21 cellular contexts compared by ENCODE assay signal in genomic region chr1:19774180-19774785, GRCh38. TPM values are rescaled to one million over a fixed set of nuclear protein-coding genes. Genes with fewer than 3 reads are reported as not detected.
DNase-seq lines count a peak whose midpoint lies in the region; ATAC-seq and TF ChIP-seq lines count a peak whose summit lies in the region.
"Had no signal": no experiment of that assay in that cellular context is flagged by ENCODE, and none has a peak within 500 bp of the region (broad histone marks: within the 10 kb centered on the region; RNA-seq: fewer than 3 reads in every experiment).

No MANE protein-coding gene starts in this region.

- H3K36me3 ChIP-seq in BLaER1 treated with 17β-estradiol and CSF1 and Interleukin-3, amounts not matched to agents 10 nM and 100 nM, result peaks cover 6 to 20% (median 17%) of the 10 kb centered on the region in 11 experiments; a peak in 17 of 22 replicates
- H3K36me3 ChIP-seq: BE2C had no signal

- H3K27me3 ChIP-seq in BLaER1 treated with 17β-estradiol and CSF1 and Interleukin-3, amounts not matched to agents 10 nM and 100 nM, result peaks cover 0 to 5% (median 0%) of the 10 kb centered on the region in 11 experiments; a peak in 1 of 22 replicates
- H3K27me3 ChIP-seq: BE2C had no signal

- peaks cover 5 to 10% (median 8%) of the 10 kb centered on the region in 11 experiments; a peak in 20 of 22 replicates for H3K9me3 ChIP-seq in BLaER1 treated with 17β-estradiol and CSF1 and Interleukin-3, amounts not matched to agents 10 nM and 100 nM (replicated peaks in 1 of 11)
- H3K9me3 ChIP-seq: BE2C, Caco-2 had no signal

- H3K27ac Mint-ChIP-seq in activated naive CD4-positive, alpha-beta T cell treated with anti-CD3 and anti-CD28 coated beads, Interleukin-2, amount 50 U/mL, for 72 hours, result peak overlapping the region; percentile 38 to 57
- H3K27ac Mint-ChIP-seq: CD4-positive, CD25-positive, alpha-beta regulatory T cell; CD8-positive, alpha-beta T cell had no signal

- no peak for TF ChIP-seq CTCF in VCaP (conservative IDR thresholded peaks at IDR 0.05)

- DNase-seq in activated naive CD4-positive, alpha-beta T cell treated with anti-CD3 and anti-CD28 coated beads, Interleukin-2, amount 50 U/mL, for 72 hours (ENCODE audit: low spot score in 2 of 2), result no peak
- DNase-seq in activated naive CD4-positive, alpha-beta T cell treated with Interleukin-2 at 50 U/mL for 16 hours, result no peak
- no peak for DNase-seq in cerebellar cortex (ENCODE audit: low spot score)
- DNase-seq: ACHN; AML-193; BE2C; Caco-2; CD4-positive, CD25-positive, alpha-beta regulatory T cell; CD8-positive, alpha-beta T cell; DMS153; DND-41; GDM1; GM23248; H7; HCEC 1CT had no signal

- peak overlapping the region in 8 of 11 experiments; percentile 70 to 91 (median 76); a peak in 16 of 22 replicates for H3K4me2 ChIP-seq in BLaER1 treated with 17β-estradiol and CSF1 and Interleukin-3, amounts not matched to agents 10 nM and 100 nM

- peaks cover 21 to 100% (median 81%) of the 10 kb centered on the region in 10 experiments for H3K4me1 ChIP-seq in BLaER1 treated with 17β-estradiol and CSF1 and Interleukin-3, amounts not matched to agents 10 nM and 100 nM
- H3K4me1 ChIP-seq: BE2C, Caco-2 had no signal

- H3K4me3 ChIP-seq in BLaER1 treated with 17β-estradiol and CSF1 and Interleukin-3, amounts not matched to agents 10 nM and 100 nM, result no peak overlapping the region
- H3K4me3 ChIP-seq: GM12878, GM23248 had no signal

- peak overlapping the region in 5 of 11 experiments; percentile 41 to 79 (median 72); a peak in 11 of 22 replicates for H3K27ac ChIP-seq in BLaER1 treated with 17β-estradiol and CSF1 and Interleukin-3, amounts not matched to agents 10 nM and 100 nM
- peak overlapping the region; percentile 94 for H3K27ac ChIP-seq in VCaP
- H3K27ac ChIP-seq: C4-2B, GM23248 had no signal

- peaks cover 0 to 11% (median 0%) of the 10 kb centered on the region in 11 experiments; a peak in 3 of 22 replicates for H4K20me1 ChIP-seq in BLaER1 treated with 17β-estradiol and CSF1 and Interleukin-3, amounts not matched to agents 10 nM and 100 nM

- no peaks in the 10 kb centered on the region for H3K9me3 Mint-ChIP-seq in activated naive CD4-positive, alpha-beta T cell treated with anti-CD3 and anti-CD28 coated beads, Interleukin-2, amount 50 U/mL, for 72 hours
- H3K9me3 Mint-ChIP-seq: CD4-positive, CD25-positive, alpha-beta regulatory T cell; CD8-positive, alpha-beta T cell had no signal

- no peak for ATAC-seq in activated naive CD4-positive, alpha-beta T cell treated with anti-CD3 and anti-CD28 coated beads, Interleukin-2, amount 50 U/mL, for 72 hours
- no peak for ATAC-seq in HG02852 (IDR thresholded peaks at IDR 0.05; ENCODE audit: unreplicated experiment)
- ATAC-seq: CD8-positive, alpha-beta T cell; GM12878 had no signal

- peak overlapping the region in 3 of 11 experiments; percentile 3 to 61 (median 3); a peak in 4 of 22 replicates for H3K9ac ChIP-seq in BLaER1 treated with 17β-estradiol and CSF1 and Interleukin-3, amounts not matched to agents 10 nM and 100 nM
- H3K9ac ChIP-seq: GM23248 had no signal

- peaks cover under 1 to 14% of the 10 kb centered on the region in 2 donors for H3K36me3 Mint-ChIP-seq in activated naive CD4-positive, alpha-beta T cell treated with anti-CD3 and anti-CD28 coated beads, Interleukin-2, amount 50 U/mL, for 72 hours

RNA-seq across cellular contexts. Expression of gene TMCO4, which starts 25.4 kb away (rescaled TPM):
- total RNA-seq in activated naive CD4-positive, alpha-beta T cell treated with anti-CD3 and anti-CD28 coated beads, Interleukin-2, amount 50 U/mL, for 72 hours, result 10 to 100 TPM in 1 of 2 donors, 1 to 10 TPM in 1; 6.9 to 18.7 TPM

RNA-seq across cellular contexts. Expression of gene RNF186, which starts 40.8 kb away (rescaled TPM):
- total RNA-seq in activated naive CD4-positive, alpha-beta T cell treated with anti-CD3 and anti-CD28 coated beads, Interleukin-2, amount 50 U/mL, for 72 hours, result not detected
- total RNA-seq: Caco-2; CD4-positive, CD25-positive, alpha-beta regulatory T cell; CD8-positive, alpha-beta T cell; GM12878; GM23248; H1; H7 had no signal
